Comparison of ENCODE assay signal across 18 cellular contexts in the genomic region with DNA sequence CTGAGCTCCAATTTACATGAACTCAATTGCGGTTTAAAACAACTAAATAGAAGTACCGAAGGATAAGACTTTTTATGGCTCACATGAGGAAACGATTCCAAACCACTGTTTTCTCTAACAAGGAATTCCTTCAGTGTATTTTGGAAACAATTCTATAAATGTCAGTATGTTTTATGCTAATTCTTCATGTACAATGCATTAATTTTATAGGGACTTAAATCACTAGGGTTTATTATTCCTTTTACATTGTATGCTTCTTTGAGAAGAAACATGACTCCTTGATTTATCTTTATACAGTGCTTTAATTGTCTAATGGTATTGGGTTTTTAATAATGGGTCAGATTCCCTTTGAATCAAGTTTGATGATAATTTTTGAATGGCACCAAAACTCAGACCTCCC.
DNase-seq lines count a peak whose midpoint lies in the region; ATAC-seq and TF ChIP-seq lines count a peak whose summit lies in the region.
"Had no signal": no experiment of that assay in that cellular context is flagged by ENCODE, and none has a peak within 500 bp of the region (broad histone marks: within the 10 kb centered on the region; RNA-seq: fewer than 3 reads in every experiment).

No MANE protein-coding gene starts in this region.

- peak; percentile 16 for DNase-seq in GM04504 (ENCODE audit: low read depth)
- peak; percentile 40 for DNase-seq in SK-MEL-5 (ENCODE audit: low read depth, low spot score)
- DNase-seq in foreskin melanocyte = peak; percentile 52
- DNase-seq in mesothelial cell of epicardium (ENCODE audit: low spot score in 2 of 2, unreplicated experiment in 2 of 2) = no peak
- no peak for DNase-seq in immature natural killer cell
- no peak for DNase-seq in middle frontal gyrus (ENCODE audit: extremely low spot score, low spot score)
- DNase-seq in NCI-H146 (lab: John Stamatoyannopoulos, UW) = no peak
- DNase-seq: Caco-2; CD4-positive, CD25-positive, alpha-beta regulatory T cell; CD8-positive, alpha-beta T cell; DMS153; DND-41; H9 had no signal

- no peaks in the 10 kb centered on the region for H3K36me3 Mint-ChIP-seq in mesothelial cell of epicardium
- no peaks in the 10 kb centered on the region for H3K36me3 Mint-ChIP-seq in immature natural killer cell
- H3K36me3 Mint-ChIP-seq: CD4-positive, CD25-positive, alpha-beta regulatory T cell; CD8-positive, alpha-beta T cell had no signal

- H3K27ac Mint-ChIP-seq in mesothelial cell of epicardium (peak overlapping the region; percentile 15), immature natural killer cell (no peak overlapping the region)
- H3K27ac Mint-ChIP-seq: B cell; CD4-positive, CD25-positive, alpha-beta regulatory T cell; CD8-positive, alpha-beta T cell; GM23338; H9 had no signal

- H3K9me3 Mint-ChIP-seq in mesothelial cell of epicardium (no peaks in the 10 kb centered on the region), immature natural killer cell (no peaks in the 10 kb centered on the region)
- H3K9me3 Mint-ChIP-seq: CD8-positive, alpha-beta T cell; GM23338; H9 had no signal

- in situ Hi-C loops in SK-MEL-5 (cut with HindIII; ENCODE audit: low pct_unique_long_range_greater_than_20kb, low sequenced_read_pairs) = no loop called here

- ATAC-seq in GM18520 (IDR thresholded peaks at IDR 0.05; ENCODE audit: unreplicated experiment) = no peak
- ATAC-seq: CD8-positive, alpha-beta T cell; GM12878; GM23338; HCT116 had no signal

- H3K27me3 Mint-ChIP-seq in mesothelial cell of epicardium (ENCODE audit: low read depth) (no peaks in the 10 kb centered on the region), immature natural killer cell (ENCODE audit: low read depth in 3 of 3) (peaks cover 0 to 2% (median 2%) of the 10 kb centered on the region in 3 donors)
- H3K27me3 Mint-ChIP-seq: B cell; CD4-positive, CD25-positive, alpha-beta regulatory T cell had no signal

- no peak overlapping the region for H3K4me3 Mint-ChIP-seq in mesothelial cell of epicardium
- H3K4me3 Mint-ChIP-seq in immature natural killer cell = no peak overlapping the region
- H3K4me3 Mint-ChIP-seq: B cell; CD4-positive, CD25-positive, alpha-beta regulatory T cell; CD8-positive, alpha-beta T cell; GM23338; H9 had no signal

- no peak for TF ChIP-seq CTCF in mesothelial cell of epicardium (IDR thresholded peaks at IDR 0.05; ENCODE audit: unreplicated experiment)

- H3K4me1 Mint-ChIP-seq in mesothelial cell of epicardium = peaks cover 29% of the 10 kb centered on the region
- H3K4me1 Mint-ChIP-seq in immature natural killer cell = no peaks in the 10 kb centered on the region
- H3K4me1 Mint-ChIP-seq: B cell; CD4-positive, CD25-positive, alpha-beta regulatory T cell had no signal

Comparison
In these comparisons a context has a peak if more than half of its experiments do, and no peak if none do; other contexts are left out.
1. DNase-seq: peak in GM04504 (single experiment), SK-MEL-5 (single experiment) and foreskin melanocyte (single experiment); none in mesothelial cell of epicardium (0 of 2), immature natural killer cell (0 of 3), middle frontal gyrus (single experiment) and NCI-H146 (single experiment).